19 cellular contexts compared by ENCODE assay signal in the genomic region with DNA sequence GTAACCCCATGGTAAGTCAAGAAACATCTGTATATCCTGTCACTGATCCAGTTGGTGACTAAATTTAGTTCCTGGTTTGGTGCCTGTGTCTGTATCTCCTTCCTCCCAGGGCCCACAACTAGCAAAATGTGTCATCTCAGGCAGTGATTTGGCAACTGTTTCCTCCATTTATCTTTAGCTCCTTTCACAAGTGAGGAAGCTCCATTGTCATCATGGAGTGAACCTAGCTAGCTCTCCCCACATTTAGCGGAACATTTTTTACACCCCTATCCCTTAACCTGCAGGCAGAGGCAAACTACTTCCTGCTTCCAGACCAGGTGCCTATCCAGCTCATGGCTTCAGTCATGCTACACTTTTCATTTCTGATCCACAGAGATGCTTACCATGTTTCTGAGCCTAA.
DNase-seq lines count a peak whose midpoint lies in the region; ATAC-seq and TF ChIP-seq lines count a peak whose summit lies in the region.
"Had no signal": no experiment of that assay in that cellular context is flagged by ENCODE, and none has a peak within 500 bp of the region (broad histone marks: within the 10 kb centered on the region; RNA-seq: fewer than 3 reads in every experiment).

No MANE protein-coding gene starts in this region.

- no peak for TF ChIP-seq POLR2A in heart left ventricle (IDR thresholded peaks at IDR 0.05)

- TF ChIP-seq CTCF in heart left ventricle (IDR thresholded peaks at IDR 0.05), result no peak
- no peak for TF ChIP-seq CTCF in left ventricle myocardium inferior (IDR thresholded peaks at IDR 0.05; ENCODE audit: borderline replicate concordance)
- TF ChIP-seq CTCF in heart right ventricle (IDR thresholded peaks at IDR 0.05), result no peak
- no peak for TF ChIP-seq CTCF in nephron progenitor cell (IDR thresholded peaks at IDR 0.05)

- H3K4me3 ChIP-seq in heart left ventricle, result no peak overlapping the region
- no peak overlapping the region for H3K4me3 ChIP-seq in left ventricle myocardium inferior
- no peak overlapping the region for H3K4me3 ChIP-seq in heart right ventricle
- H3K4me3 ChIP-seq: adrenal gland, K562, neural progenitor cell, PC-9 had no signal

- peaks cover 4% of the 10 kb centered on the region for H3K27me3 Mint-ChIP-seq in stimulated activated memory B cell treated with anti-CD40 and anti-IgM and Interleukin-4, amounts not matched to agents 10 μg/mL and 1 μg/mL and 100 μg/mL, for 72 hours
- peaks cover 3% of the 10 kb centered on the region for H3K27me3 Mint-ChIP-seq in nephron progenitor cell (ENCODE audit: low read depth, poor library complexity)

- H3K4me3 Mint-ChIP-seq in stimulated activated memory B cell treated with anti-CD40 and anti-IgM and Interleukin-4, amounts not matched to agents 10 μg/mL and 1 μg/mL and 100 μg/mL, for 72 hours, result no peak overlapping the region
- no peak overlapping the region for H3K4me3 Mint-ChIP-seq in nephron progenitor cell
- H3K4me3 Mint-ChIP-seq: neural progenitor cell had no signal

- peak overlapping the region; percentile 48 for H3K27ac Mint-ChIP-seq in stimulated activated memory B cell treated with anti-CD40 and anti-IgM and Interleukin-4, amounts not matched to agents 10 μg/mL and 1 μg/mL and 100 μg/mL, for 72 hours
- no peak overlapping the region for H3K27ac Mint-ChIP-seq in nephron progenitor cell
- H3K27ac Mint-ChIP-seq: neural progenitor cell had no signal

- H3K36me3 ChIP-seq in heart left ventricle, result no peaks in the 10 kb centered on the region
- no peaks in the 10 kb centered on the region for H3K36me3 ChIP-seq in left ventricle myocardium inferior
- H3K36me3 ChIP-seq in heart right ventricle, result no peaks in the 10 kb centered on the region
- H3K36me3 ChIP-seq: adrenal gland, neural progenitor cell had no signal

- peaks cover 27% of the 10 kb centered on the region for H3K4me1 Mint-ChIP-seq in stimulated activated memory B cell treated with anti-CD40 and anti-IgM and Interleukin-4, amounts not matched to agents 10 μg/mL and 1 μg/mL and 100 μg/mL, for 72 hours
- H3K4me1 Mint-ChIP-seq in nephron progenitor cell, result no peaks in the 10 kb centered on the region
- H3K4me1 Mint-ChIP-seq: neural progenitor cell had no signal

- H3K27ac ChIP-seq in heart left ventricle (no peak overlapping the region), left ventricle myocardium inferior (replicated peaks) (no peak overlapping the region), heart right ventricle (peak overlapping the region in 1 of 10 donors; percentile 31)
- H3K27ac ChIP-seq: adrenal gland, neural progenitor cell, PC-9 had no signal

- intact Hi-C loops in heart left ventricle (cut with DNase I), result no loop called here
- intact Hi-C loops in left ventricle myocardium inferior (cut with micrococcal nuclease), result no loop called here
- intact Hi-C loops in heart right ventricle (cut with DNase I), result loop anchor here in 1 of 10 donors (10.0 kb wide), 1 partner anchor 92 kb away; no protein-coding TSS in a partner anchor

- peaks cover 0 to 34% (median 0%) of the 10 kb centered on the region in 12 donors for H3K4me1 ChIP-seq in heart left ventricle
- peaks cover 6% of the 10 kb centered on the region for H3K4me1 ChIP-seq in left ventricle myocardium inferior
- H3K4me1 ChIP-seq in heart right ventricle, result peaks cover 0 to 36% (median 0%) of the 10 kb centered on the region in 9 donors
- H3K4me1 ChIP-seq: adrenal gland, neural progenitor cell had no signal

- peaks cover 7% of the 10 kb centered on the region for H3K36me3 Mint-ChIP-seq in stimulated activated memory B cell treated with anti-CD40 and anti-IgM and Interleukin-4, amounts not matched to agents 10 μg/mL and 1 μg/mL and 100 μg/mL, for 72 hours
- peaks cover 22% of the 10 kb centered on the region for H3K36me3 Mint-ChIP-seq in nephron progenitor cell (ENCODE audit: low read depth)
- H3K36me3 Mint-ChIP-seq: neural progenitor cell had no signal

- 35 to 74% (median 69%) methylated on average over 1 of the region's 1 CpG for WGBS in heart left ventricle, 4 donors
- 55 to 70% methylated on average over 1 of the region's 1 CpG for WGBS in heart right ventricle, 2 donors

- peaks cover 0 to 15% (median 0%) of the 10 kb centered on the region in 12 donors for H3K9me3 ChIP-seq in heart left ventricle
- peaks cover 13% of the 10 kb centered on the region for H3K9me3 ChIP-seq in left ventricle myocardium inferior (replicated peaks)
- H3K9me3 ChIP-seq in heart right ventricle, result peaks cover 0 to 12% (median 0%) of the 10 kb centered on the region in 11 donors
- H3K9me3 ChIP-seq: adrenal gland had no signal

- ATAC-seq in heart left ventricle (peak in 3 of 4 donors; percentile 53 to 77 (median 53)), heart right ventricle (peak in 6 of 8 donors; percentile 45 to 79 (median 66))
- no peak for ATAC-seq in stimulated activated memory B cell treated with anti-CD40 and anti-IgM and Interleukin-4, amounts not matched to agents 10 μg/mL and 1 μg/mL and 100 μg/mL, for 72 hours
- ATAC-seq: K562, left lobe of liver had no signal

- no peaks in the 10 kb centered on the region for H3K27me3 ChIP-seq in heart left ventricle
- no peaks in the 10 kb centered on the region for H3K27me3 ChIP-seq in left ventricle myocardium inferior (ENCODE audit: low read depth)
- no peaks in the 10 kb centered on the region for H3K27me3 ChIP-seq in heart right ventricle
- H3K27me3 ChIP-seq: adrenal gland, neural progenitor cell had no signal

- H3K9me3 Mint-ChIP-seq in stimulated activated memory B cell treated with anti-CD40 and anti-IgM and Interleukin-4, amounts not matched to agents 10 μg/mL and 1 μg/mL and 100 μg/mL, for 72 hours, result peaks cover 13% of the 10 kb centered on the region
- peaks cover 27% of the 10 kb centered on the region for H3K9me3 Mint-ChIP-seq in nephron progenitor cell

- DNase-seq in heart left ventricle, result peak in 1 of 5 donors; percentile 13
- DNase-seq in left ventricle myocardium inferior, result no peak
- DNase-seq in SKM-1 (lab: John Stamatoyannopoulos, UW; ENCODE audit: unreplicated experiment), result peak; percentile 97
- DNase-seq in heart right ventricle, result peak in 1 of 2 donors; percentile 9
- no peak for DNase-seq in nephron progenitor cell
- DNase-seq in NCI-H1436 (lab: John Stamatoyannopoulos, UW), result no peak
- no peak for DNase-seq in A172 (ENCODE audit: low spot score)
- DNase-seq: ACHN; activated CD4-positive, alpha-beta T cell treated with anti-CD3 and anti-CD28 coated beads for 1 hour; Calu3; HCEC 1CT; hippocampal formation; NCI-H146; PC-9 had no signal
